ENCODE assay signal across 8 cellular contexts in genomic region chr5:273091-273490, GRCh38. TPM values are rescaled to one million over a fixed set of nuclear protein-coding genes. Genes with fewer than 3 reads are reported as not detected.
A peak's percentile ranks its signal among the peaks of the same experiment; 100 is the strongest.
DNase-seq lines count a peak whose midpoint lies in the region; ATAC-seq, FAIRE-seq and TF ChIP-seq lines count a peak whose summit lies in the region.
"Not testable (repeated sequence)": the region's sequence is repeated elsewhere in the genome, so short reads cannot be mapped to it uniquely, and the experiment has no call there.

No MANE protein-coding gene starts in this region.

- POLR2A ChIA-PET in A549 (lab: Yijun Ruan, JAX), result not testable (repeated sequence)

- not testable (repeated sequence) for H2AFZ ChIP-seq in DND-41 (ENCODE audit: low read depth, low read length)

- peaks cover 44% of the 10 kb centered on the region for H3K4me1 Mint-ChIP-seq in activated naive CD4-positive, alpha-beta T cell treated with anti-CD3 and anti-CD28 coated beads, Interleukin-2, amount 10 ng/mL, durations not matched to agents 7 days and 5 days

- WGBS in A549 (ENCODE audit: missing lambda C conversion rate), result 82% methylated on average over 9 of the region's 9 CpGs

- H3K27me3 ChIP-seq in DND-41 (ENCODE audit: insufficient read depth, low read length, poor library complexity); neutrophil: not testable (repeated sequence)

- peaks cover 61% of the 10 kb centered on the region for H3K79me2 ChIP-seq in DND-41 (ENCODE audit: insufficient read depth, low read length)

- peak overlapping the region; percentile 92 for H3K4me3 Mint-ChIP-seq in activated naive CD4-positive, alpha-beta T cell treated with anti-CD3 and anti-CD28 coated beads, Interleukin-2, amount 10 ng/mL, durations not matched to agents 7 days and 5 days

- CTCF ChIA-PET in A549 (lab: Yijun Ruan, JAX); activated naive CD4-positive, alpha-beta T cell treated with anti-CD3 and anti-CD28 coated beads, Interleukin-2, amount 10 ng/mL, durations not matched to agents 7 days and 5 days (lab: Charles Lee): not testable (repeated sequence)

- not testable (repeated sequence) for TF ChIP-seq CTCF in A549 (IDR thresholded peaks at IDR 0.05); DND-41 (IDR thresholded peaks at IDR 0.05; ENCODE audit: borderline replicate concordance, extremely low read depth, low read length, poor library complexity, severe bottlenecking); LNCaP clone FGC (IDR thresholded peaks at IDR 0.05; ENCODE audit: control insufficient read depth, extremely low read depth, insufficient read depth); WI38 (IDR thresholded peaks at IDR 0.05; ENCODE audit: low read depth, low read length); neutrophil (IDR thresholded peaks at IDR 0.05)

- peaks cover 30% of the 10 kb centered on the region for H3K36me3 ChIP-seq in DND-41 (ENCODE audit: insufficient read depth, low read length)
- peaks cover 26% of the 10 kb centered on the region for H3K36me3 ChIP-seq in neutrophil

- peaks cover 14% of the 10 kb centered on the region; the same call in 2 of the 3 replicates for H3K4me1 ChIP-seq in A549
- H3K4me1 ChIP-seq in DND-41 (ENCODE audit: insufficient read depth, low read length), result peaks cover 36% of the 10 kb centered on the region
- peaks cover 10 to 17% of the 10 kb centered on the region in 2 experiments for H3K4me1 ChIP-seq in neutrophil (ENCODE audit: control insufficient read depth in 1 of 2, insufficient read depth in 1 of 2, low read depth in 1 of 2, low read length in 1 of 2)

- H3K9me3 ChIP-seq in A549; DND-41 (ENCODE audit: insufficient read depth, low read length, severe bottlenecking); neutrophil: not testable (repeated sequence)

- peaks cover 26% of the 10 kb centered on the region for H3K36me3 Mint-ChIP-seq in activated naive CD4-positive, alpha-beta T cell treated with anti-CD3 and anti-CD28 coated beads, Interleukin-2, amount 10 ng/mL, durations not matched to agents 7 days and 5 days

- not testable (repeated sequence) for H3K9me3 Mint-ChIP-seq in activated naive CD4-positive, alpha-beta T cell treated with anti-CD3 and anti-CD28 coated beads, Interleukin-2, amount 10 ng/mL, durations not matched to agents 7 days and 5 days

- not testable (repeated sequence) for TF ChIP-seq EP300 in A549 (IDR thresholded peaks at IDR 0.05)

- peak overlapping the region; percentile 77; the same call in 1 of the 2 replicates for H3K9ac ChIP-seq in DND-41 (ENCODE audit: low read depth, low read length)

- not testable (repeated sequence) for TF ChIP-seq RAD21 in A549 (conservative IDR thresholded peaks at IDR 0.05 in 1 of 2, IDR thresholded peaks at IDR 0.05 in 1 of 2)

- H4K20me1 ChIP-seq in DND-41 (ENCODE audit: insufficient read depth, low read length), result peaks cover 26% of the 10 kb centered on the region; the same call in 1 of the 2 replicates

- peak overlapping the region; percentile 70 for H3K27ac Mint-ChIP-seq in activated naive CD4-positive, alpha-beta T cell treated with anti-CD3 and anti-CD28 coated beads, Interleukin-2, amount 10 ng/mL, durations not matched to agents 7 days and 5 days

- not testable (repeated sequence) for TF ChIP-seq POLR2A in A549 (IDR thresholded peaks at IDR 0.05; ENCODE audit: low read length)

- FAIRE-seq in A549 (lab: Jason Lieb, UNC), result not testable (repeated sequence)

- H3K27me3 Mint-ChIP-seq in activated naive CD4-positive, alpha-beta T cell treated with anti-CD3 and anti-CD28 coated beads, Interleukin-2, amount 10 ng/mL, durations not matched to agents 7 days and 5 days, result not testable (repeated sequence)

- H3K4me2 ChIP-seq in A549 (peak overlapping the region; percentile 82), DND-41 (ENCODE audit: insufficient read depth, low read length) (peak overlapping the region; percentile 65)

- not testable (repeated sequence) for H3K27ac ChIP-seq in A549; DND-41 (ENCODE audit: low read length)
- H3K27ac ChIP-seq in neutrophil, result peak overlapping the region; percentile 95

- not testable (repeated sequence) for DNase-seq in A549 (ENCODE audit: low read depth in 1 of 2, low spot score in 1 of 2); DND-41; LNCaP clone FGC (ENCODE audit: low read depth); activated naive CD4-positive, alpha-beta T cell treated with anti-CD3 and anti-CD28 coated beads, Interleukin-2, amount 10 ng/mL, durations not matched to agents 7 days and 5 days
- DNase-seq in dermis blood vessel endothelial cell, result peak; percentile 18
- peak; percentile 22 for DNase-seq in islet precursor cell

- ATAC-seq in A549; DND-41 (ENCODE audit: insufficient read depth, low read depth): not testable (repeated sequence)

- H3K4me3 ChIP-seq in A549 (peak overlapping the region; percentile 85), DND-41 (ENCODE audit: low read depth in 1 of 2, low read length in 2 of 2) (peak overlapping the region in 1 of 2 experiments; percentile 90; a peak in 2 of 4 replicates), LNCaP clone FGC (ENCODE audit: low read depth, low read length) (peak overlapping the region; percentile 80), WI38 (ENCODE audit: low read depth, low read length) (peak overlapping the region; percentile 16; the same call in 1 of the 2 replicates)
- H3K4me3 ChIP-seq in neutrophil (ENCODE audit: low read depth in 1 of 2, low read length in 1 of 2), result not testable (repeated sequence)

RNA-seq across cellular contexts. Expression of gene PDCD6, which starts 1.6 kb away (rescaled TPM):
- polyA plus RNA-seq in A549 (2011; rRNA removed) (234 and 273 TPM in 2 replicates), A549 (2017; fragmentation: RNase III; extraction: RNeasy Plus Mini Kit Qiagen cat#74134 plus additional on column Dnase treatment) (174 to 184 TPM (median 174 TPM) in 3 replicates)
- 336 and 362 TPM in 2 replicates for polyA plus RNA-seq in A549 (2012; cell fraction: cytosol; rRNA removed)
- polyA plus RNA-seq in A549 (2012; cell fraction: nucleus; rRNA removed), result 211 and 239 TPM in 2 replicates
- polyA minus RNA-seq in A549 (2011; rRNA and poly(A)+ RNA removed), result 106 and 151 TPM in 2 replicates
- 98.2 and 131 TPM in 2 replicates for total RNA-seq in dermis blood vessel endothelial cell

RNA-seq across cellular contexts. Expression of gene AHRR, which starts 48.4 kb away (rescaled TPM):
- polyA plus RNA-seq in A549 (2011; rRNA removed) (1.2 and 1.4 TPM in 2 replicates), A549 (2017; fragmentation: RNase III; extraction: RNeasy Plus Mini Kit Qiagen cat#74134 plus additional on column Dnase treatment) (1.7 to 2.3 TPM (median 1.8 TPM) in 3 replicates)
- 2.2 and 3.8 TPM in 2 replicates for polyA plus RNA-seq in A549 (2012; cell fraction: cytosol; rRNA removed)
- 7.3 and 7.8 TPM in 2 replicates for polyA plus RNA-seq in A549 (2012; cell fraction: nucleus; rRNA removed)
- 0.70 and 1.5 TPM in 2 replicates for polyA minus RNA-seq in A549 (2011; rRNA and poly(A)+ RNA removed)
- 7.4 and 13.4 TPM in 2 replicates for total RNA-seq in dermis blood vessel endothelial cell

RNA-seq across cellular contexts. Expression of gene SDHA, which starts 55.0 kb away (rescaled TPM):
- polyA plus RNA-seq in A549 (2011; rRNA removed), result 115 and 122 TPM in 2 replicates
- polyA plus RNA-seq in A549 (2012; cell fraction: cytosol; rRNA removed), result 110 and 113 TPM in 2 replicates
- 173 and 186 TPM in 2 replicates for polyA plus RNA-seq in A549 (2012; cell fraction: nucleus; rRNA removed)
- 131 to 134 TPM (median 134 TPM) in 3 replicates for polyA plus RNA-seq in A549 (2017; fragmentation: RNase III; extraction: RNeasy Plus Mini Kit Qiagen cat#74134 plus additional on column Dnase treatment)
- 160 and 184 TPM in 2 replicates for polyA minus RNA-seq in A549 (2011; rRNA and poly(A)+ RNA removed)
- total RNA-seq in dermis blood vessel endothelial cell, result 123 and 196 TPM in 2 replicates

RNA-seq across cellular contexts. Expression of gene CCDC127, which starts 55.1 kb away (rescaled TPM):
- polyA plus RNA-seq in A549 (2011; rRNA removed) (5.1 and 5.2 TPM in 2 replicates), A549 (2017; fragmentation: RNase III; extraction: RNeasy Plus Mini Kit Qiagen cat#74134 plus additional on column Dnase treatment) (5.6 to 6.2 TPM (median 6.2 TPM) in 3 replicates)
- polyA plus RNA-seq in A549 (2012; cell fraction: cytosol; rRNA removed), result 3.1 and 3.2 TPM in 2 replicates
- 2.8 and 3.6 TPM in 2 replicates for polyA plus RNA-seq in A549 (2012; cell fraction: nucleus; rRNA removed)
- 4.5 and 4.8 TPM in 2 replicates for polyA minus RNA-seq in A549 (2011; rRNA and poly(A)+ RNA removed)
- 5.6 and 6.7 TPM in 2 replicates for total RNA-seq in dermis blood vessel endothelial cell
